ENCODE assay signal across 12 cellular contexts in the genomic region with DNA sequence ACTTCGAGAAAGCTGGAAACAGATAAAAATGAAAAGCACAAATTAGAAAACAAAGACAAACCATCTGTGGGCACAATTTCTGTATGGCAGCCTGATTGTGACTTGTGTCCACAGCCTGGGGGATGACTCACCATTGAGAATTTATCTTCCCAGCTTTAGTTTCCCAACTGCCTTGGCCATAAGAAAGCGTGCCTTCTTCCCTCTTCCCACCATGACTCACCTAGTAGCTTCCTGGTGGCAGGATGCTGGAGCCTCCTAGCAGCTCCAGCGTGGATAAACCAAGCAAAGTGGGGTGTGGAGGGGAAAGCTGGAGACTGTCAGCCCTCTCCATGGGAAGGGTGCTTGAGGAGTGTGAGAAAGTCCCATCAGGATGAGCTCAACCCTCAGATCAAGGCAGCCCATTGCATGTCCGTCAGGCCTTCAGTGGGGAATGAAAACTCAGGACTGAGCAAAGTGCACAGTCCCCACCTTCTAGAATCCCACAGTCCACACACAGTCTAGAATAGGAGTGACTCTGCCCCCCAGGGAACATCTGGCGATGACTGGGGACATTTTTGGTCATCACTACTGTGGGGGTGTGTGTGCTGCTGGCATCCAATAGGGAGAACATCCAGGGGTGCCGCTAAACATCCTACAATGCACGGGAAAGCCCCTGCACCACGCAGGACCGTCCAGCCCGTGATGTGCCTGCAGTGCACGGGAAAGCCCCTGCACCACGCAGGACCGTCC. TPM values are rescaled to one million over a fixed set of nuclear protein-coding genes. Genes with fewer than 3 reads are reported as not detected.
A peak's percentile ranks its signal among the peaks of the same experiment; 100 is the strongest.
DNase-seq lines count a peak whose midpoint lies in the region; ATAC-seq and TF ChIP-seq lines count a peak whose summit lies in the region.
"Had no signal": no experiment of that assay in that cellular context is flagged by ENCODE, and none has a peak within 500 bp of the region (broad histone marks: within the 10 kb centered on the region; RNA-seq: fewer than 3 reads in every experiment).

No MANE protein-coding gene starts in this region.

- no peak overlapping the region for H2AFZ ChIP-seq in MM.1S (ENCODE audit: low read length)

- intact Hi-C loops in CD4-positive, alpha-beta T cell (cut with DNase I, micrococcal nuclease), result no loop called here
- intact Hi-C loops in sigmoid colon (cut with DNase I), result no loop called here

- H3K36me3 Mint-ChIP-seq in CD4-positive, alpha-beta T cell (ENCODE audit: low read depth), result no peaks in the 10 kb centered on the region
- H3K36me3 Mint-ChIP-seq in central memory CD8-positive, alpha-beta T cell (ENCODE audit: insufficient read depth), result no peaks in the 10 kb centered on the region
- H3K36me3 Mint-ChIP-seq in naive B cell, result no peaks in the 10 kb centered on the region

- H3K9me2 ChIP-seq in MM.1S (replicated peaks; ENCODE audit: insufficient read depth, low read length), result no peaks in the 10 kb centered on the region

- no peaks in the 10 kb centered on the region for H3K36me3 ChIP-seq in MM.1S (replicated peaks; ENCODE audit: insufficient read depth, low read length)
- no peaks in the 10 kb centered on the region for H3K36me3 ChIP-seq in sigmoid colon

- POLR2A ChIA-PET in CD4-positive, alpha-beta T cell (lab: Charles Lee), result interaction anchor here (1.5 kb wide), 1 partner anchor 45 kb away, joined by 3 read pairs; no protein-coding TSS in a partner anchor

- H3K4me1 Mint-ChIP-seq in CD4-positive, alpha-beta T cell (ENCODE audit: low read depth), result peaks cover 30% of the 10 kb centered on the region
- H3K4me1 Mint-ChIP-seq in central memory CD8-positive, alpha-beta T cell, result peaks cover 21% of the 10 kb centered on the region
- H3K4me1 Mint-ChIP-seq in naive B cell, result peaks cover 0 to 4% (median 4%) of the 10 kb centered on the region in 3 donors
- H3K4me1 Mint-ChIP-seq: H9 had no signal

- H3K27me3 Mint-ChIP-seq in CD4-positive, alpha-beta T cell, result peaks cover 4% of the 10 kb centered on the region
- peaks cover 12% of the 10 kb centered on the region for H3K27me3 Mint-ChIP-seq in central memory CD8-positive, alpha-beta T cell
- peaks cover 16 to 25% (median 21%) of the 10 kb centered on the region in 3 donors for H3K27me3 Mint-ChIP-seq in naive B cell
- H3K27me3 Mint-ChIP-seq: activated CD4-positive, alpha-beta T cell treated with anti-CD3 and anti-CD28 coated beads, Interleukin-2, amount 10 ng/mL, durations not matched to agents 7 days and 5 days had no signal

- H3K4me2 ChIP-seq in MM.1S (ENCODE audit: low read depth, low read length), result no peak overlapping the region
- H3K4me2 ChIP-seq: KMS-11 had no signal

- peaks cover 8% of the 10 kb centered on the region for H3F3A ChIP-seq in MM.1S (ENCODE audit: insufficient read depth, low read length)

- ATAC-seq in CD4-positive, alpha-beta T cell (ENCODE audit: poor library complexity), result peak; percentile 61
- ATAC-seq in central memory CD8-positive, alpha-beta T cell (replicated peaks; ENCODE audit: extremely low read depth, poor library complexity, severe bottlenecking), result peak; percentile 59
- ATAC-seq in naive B cell (ENCODE audit: low read depth in 2 of 2), result peak; percentile 44 to 60

- CTCF ChIA-PET in CD4-positive, alpha-beta T cell (lab: Charles Lee), result no interaction called here

- DNase-seq in CD4-positive, alpha-beta T cell, result peak in 1 of 10 experiments; percentile 31
- DNase-seq in MM.1S (no peak), naive B cell (no peak), sigmoid colon (no peak), NCI-H1436 treated with DMSO at 0.1 percent for 48 hours (lab: John Stamatoyannopoulos, UW) (no peak), T-helper 9 cell (no peak), SIG-M5 treated with dmso at 0.1 percent for 504 hours (lab: John Stamatoyannopoulos, UW; ENCODE audit: unreplicated experiment) (no peak)
- DNase-seq in central memory CD8-positive, alpha-beta T cell (ENCODE audit: low spot score in 2 of 2), result no peak
- DNase-seq: H9 had no signal

- H3K4me1 ChIP-seq in MM.1S (ENCODE audit: low read length) (peaks cover 15% of the 10 kb centered on the region), sigmoid colon (peaks cover 0 to 11% (median 10%) of the 10 kb centered on the region in 4 donors)

- no peak for TF ChIP-seq CTCF in CD4-positive, alpha-beta T cell (IDR thresholded peaks at IDR 0.05)
- TF ChIP-seq CTCF in MM.1S (IDR thresholded peaks at IDR 0.05; ENCODE audit: low read length) (no peak), sigmoid colon (IDR thresholded peaks at IDR 0.05) (no peak)

- H3K79me2 ChIP-seq in MM.1S (ENCODE audit: low read length), result no peaks in the 10 kb centered on the region

- H3K9me3 Mint-ChIP-seq in CD4-positive, alpha-beta T cell, result no peaks in the 10 kb centered on the region
- H3K9me3 Mint-ChIP-seq in central memory CD8-positive, alpha-beta T cell, result no peaks in the 10 kb centered on the region
- peaks cover 0 to 8% (median 0%) of the 10 kb centered on the region in 7 donors for H3K9me3 Mint-ChIP-seq in naive B cell

- no peaks in the 10 kb centered on the region for H3K9me3 ChIP-seq in CD4-positive, alpha-beta T cell (ENCODE audit: control insufficient read depth, low read length)
- H3K9me3 ChIP-seq in MM.1S (replicated peaks; ENCODE audit: insufficient read depth, low read length), result no peaks in the 10 kb centered on the region
- no peaks in the 10 kb centered on the region for H3K9me3 ChIP-seq in sigmoid colon

- TF ChIP-seq POLR2A in sigmoid colon (IDR thresholded peaks at IDR 0.05), result no peak

- WGBS in sigmoid colon, 2 donors, result 79 to 82% methylated on average over 13 of the region's 13 CpGs

- no peak for TF ChIP-seq EP300 in sigmoid colon (IDR thresholded peaks at IDR 0.05)

- H4K20me1 ChIP-seq in MM.1S (ENCODE audit: insufficient read depth, low read length), result no peaks in the 10 kb centered on the region

- H3K4me3 ChIP-seq in MM.1S (ENCODE audit: low read length), result no peak overlapping the region
- H3K4me3 ChIP-seq in sigmoid colon, result no peak overlapping the region

- no peak overlapping the region for H3K27ac ChIP-seq in CD4-positive, alpha-beta T cell (ENCODE audit: low read depth, low read length)
- H3K27ac ChIP-seq in MM.1S (ENCODE audit: low read length) (peak overlapping the region; percentile 55; the same call in 1 of the 2 replicates), sigmoid colon (no peak overlapping the region)

- no peaks in the 10 kb centered on the region for H3K27me3 ChIP-seq in CD4-positive, alpha-beta T cell (ENCODE audit: control insufficient read depth, insufficient read depth, low read length)
- H3K27me3 ChIP-seq in MM.1S (replicated peaks; ENCODE audit: insufficient read depth, low read length) (no peaks in the 10 kb centered on the region), sigmoid colon (no peaks in the 10 kb centered on the region)

- no peak overlapping the region for H3K9ac ChIP-seq in MM.1S (ENCODE audit: low read length)
- H3K9ac ChIP-seq: KMS-11 had no signal

- H3K4me3 Mint-ChIP-seq in CD4-positive, alpha-beta T cell, result no peak overlapping the region
- H3K4me3 Mint-ChIP-seq in central memory CD8-positive, alpha-beta T cell, result no peak overlapping the region
- peak overlapping the region in 1 of 8 donors; percentile 10 for H3K4me3 Mint-ChIP-seq in naive B cell
- H3K4me3 Mint-ChIP-seq: activated CD4-positive, alpha-beta T cell treated with anti-CD3 and anti-CD28 coated beads, Interleukin-2, amount 10 ng/mL, durations not matched to agents 7 days and 5 days; H9 had no signal

- peak overlapping the region; percentile 72 for H3K27ac Mint-ChIP-seq in CD4-positive, alpha-beta T cell
- H3K27ac Mint-ChIP-seq in central memory CD8-positive, alpha-beta T cell (ENCODE audit: low read depth), result peak overlapping the region; percentile 39
- H3K27ac Mint-ChIP-seq in naive B cell, result peak overlapping the region in 2 of 6 donors; percentile 58 to 72
- H3K27ac Mint-ChIP-seq: activated CD4-positive, alpha-beta T cell treated with anti-CD3 and anti-CD28 coated beads, Interleukin-2, amount 10 ng/mL, durations not matched to agents 7 days and 5 days; H9 had no signal

RNA-seq across cellular contexts. Expression of a gene that starts 21.0 kb away (rescaled TPM):
- total RNA-seq in CD4-positive, alpha-beta T cell, result not detected
- polyA plus RNA-seq in naive B cell (ENCODE audit: low read depth in 6 of 6), result not detected
- total RNA-seq in sigmoid colon, result not detected
- polyA plus RNA-seq in sigmoid colon, result not detected
- total RNA-seq: activated CD4-positive, alpha-beta T cell treated with anti-CD3 and anti-CD28 coated beads, Interleukin-2, amount 10 ng/mL, durations not matched to agents 7 days and 5 days; dermis microvascular lymphatic vessel endothelial cell; H9 had no signal

RNA-seq across cellular contexts. Expression of a gene that starts 22.4 kb away (rescaled TPM):
- not detected for total RNA-seq in CD4-positive, alpha-beta T cell
- polyA plus RNA-seq in naive B cell (ENCODE audit: low read depth in 6 of 6) (not detected), sigmoid colon (1 to 10 TPM in 1 of 3 donors, not detected in 2; 2.0 TPM)
- not detected for total RNA-seq in sigmoid colon
- total RNA-seq: activated CD4-positive, alpha-beta T cell treated with anti-CD3 and anti-CD28 coated beads, Interleukin-2, amount 10 ng/mL, durations not matched to agents 7 days and 5 days; dermis microvascular lymphatic vessel endothelial cell; H9 had no signal

RNA-seq across cellular contexts. Expression of a gene that starts 42.9 kb away (rescaled TPM):
- 1 to 10 TPM; 4.3 to 4.7 TPM for total RNA-seq in CD4-positive, alpha-beta T cell
- polyA plus RNA-seq in naive B cell (ENCODE audit: low read depth in 6 of 6) (1 to 10 TPM in 4 of 6 donors, under 1 TPM in 2; 0.20 to 9.5 (median 2.1) TPM), sigmoid colon (100 to 1,000 TPM; 103 to 134 (median 103) TPM)
- total RNA-seq in sigmoid colon, result 10 to 100 TPM in 1 of 4 donors, 1 to 10 TPM in 3; 1.9 to 26.6 (median 5.8) TPM
- total RNA-seq: dermis microvascular lymphatic vessel endothelial cell, H9 had no signal

RNA-seq across cellular contexts. Expression of a gene that starts 52.4 kb away (rescaled TPM):
- total RNA-seq in CD4-positive, alpha-beta T cell, result not detected
- polyA plus RNA-seq in naive B cell (ENCODE audit: low read depth in 6 of 6) (not detected), sigmoid colon (under 1 TPM in 1 of 3 donors, not detected in 2; 0.06 TPM)
- total RNA-seq in sigmoid colon, result not detected
- total RNA-seq: activated CD4-positive, alpha-beta T cell treated with anti-CD3 and anti-CD28 coated beads, Interleukin-2, amount 10 ng/mL, durations not matched to agents 7 days and 5 days; dermis microvascular lymphatic vessel endothelial cell; H9 had no signal
